ENCODE assay signal across 1 cellular context in the genomic region with DNA sequence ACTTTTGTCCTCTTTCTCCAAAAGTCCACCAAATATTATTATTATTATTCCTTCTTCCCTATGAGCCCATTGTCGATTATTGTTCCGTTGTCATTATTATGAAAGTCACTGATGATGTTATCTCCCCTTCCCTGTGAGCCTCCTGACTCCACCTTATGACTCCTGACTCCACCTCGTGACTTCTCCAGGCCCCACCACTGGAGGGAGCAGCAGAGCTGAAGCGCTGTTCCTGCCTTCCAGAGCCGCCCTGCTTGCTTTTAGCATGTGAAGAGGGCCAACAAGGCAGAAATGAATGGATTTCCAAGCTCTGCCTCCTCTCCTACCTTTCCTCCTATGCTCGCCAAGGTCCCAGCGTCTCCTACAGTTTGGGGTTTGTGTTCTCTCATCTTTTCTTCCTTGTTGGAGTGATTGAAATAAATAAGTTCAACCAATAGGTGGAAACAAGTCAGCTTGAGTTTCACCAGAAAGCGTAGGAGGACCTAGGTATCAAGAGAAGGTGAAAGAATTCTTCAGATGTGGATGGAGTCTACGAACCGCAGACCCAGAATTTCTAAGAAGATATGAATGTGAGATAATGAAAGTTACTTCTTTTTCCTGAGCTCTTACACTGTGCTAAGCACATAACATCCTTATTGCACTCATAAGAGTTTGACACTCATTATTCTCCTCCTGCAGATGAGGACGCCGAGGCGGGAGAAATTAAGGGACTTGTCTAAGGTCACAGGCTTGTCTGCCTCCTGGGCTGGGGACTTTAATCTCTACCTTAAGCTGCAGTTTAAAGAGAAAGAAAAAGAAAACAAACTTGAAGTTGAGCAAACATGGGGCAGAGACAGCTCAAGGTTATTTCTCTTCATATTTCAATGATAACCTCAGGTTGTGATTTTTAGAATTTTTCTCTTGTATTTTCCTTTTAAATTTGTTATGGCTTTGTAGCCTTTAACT.
TF ChIP-seq lines count a peak whose summit lies in the region.

No MANE protein-coding gene starts in this region.

TF ChIP-seq in K562, 482 proteins besides CTCF, POLR2A, EP300 and RAD21 (continued from another document):
- TF ChIP-seq, protein P1, sequence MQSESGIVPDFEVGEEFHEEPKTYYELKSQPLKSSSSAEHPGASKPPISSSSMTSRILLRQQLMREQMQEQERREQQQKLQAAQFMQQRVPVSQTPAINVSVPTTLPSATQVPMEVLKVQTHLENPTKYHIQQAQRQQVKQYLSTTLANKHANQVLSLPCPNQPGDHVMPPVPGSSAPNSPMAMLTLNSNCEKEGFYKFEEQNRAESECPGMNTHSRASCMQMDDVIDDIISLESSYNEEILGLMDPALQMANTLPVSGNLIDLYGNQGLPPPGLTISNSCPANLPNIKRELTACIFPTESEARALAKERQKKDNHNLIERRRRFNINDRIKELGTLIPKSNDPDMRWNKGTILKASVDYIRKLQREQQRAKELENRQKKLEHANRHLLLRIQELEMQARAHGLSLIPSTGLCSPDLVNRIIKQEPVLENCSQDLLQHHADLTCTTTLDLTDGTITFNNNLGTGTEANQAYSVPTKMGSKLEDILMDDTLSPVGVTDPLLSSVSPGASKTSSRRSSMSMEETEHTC (IDR thresholded peaks at IDR 0.05): peak; percentile 98
TF ChIP-seq in K562: peak in this region for 17.
